12 cellular contexts compared by ENCODE assay signal in the genomic region with DNA sequence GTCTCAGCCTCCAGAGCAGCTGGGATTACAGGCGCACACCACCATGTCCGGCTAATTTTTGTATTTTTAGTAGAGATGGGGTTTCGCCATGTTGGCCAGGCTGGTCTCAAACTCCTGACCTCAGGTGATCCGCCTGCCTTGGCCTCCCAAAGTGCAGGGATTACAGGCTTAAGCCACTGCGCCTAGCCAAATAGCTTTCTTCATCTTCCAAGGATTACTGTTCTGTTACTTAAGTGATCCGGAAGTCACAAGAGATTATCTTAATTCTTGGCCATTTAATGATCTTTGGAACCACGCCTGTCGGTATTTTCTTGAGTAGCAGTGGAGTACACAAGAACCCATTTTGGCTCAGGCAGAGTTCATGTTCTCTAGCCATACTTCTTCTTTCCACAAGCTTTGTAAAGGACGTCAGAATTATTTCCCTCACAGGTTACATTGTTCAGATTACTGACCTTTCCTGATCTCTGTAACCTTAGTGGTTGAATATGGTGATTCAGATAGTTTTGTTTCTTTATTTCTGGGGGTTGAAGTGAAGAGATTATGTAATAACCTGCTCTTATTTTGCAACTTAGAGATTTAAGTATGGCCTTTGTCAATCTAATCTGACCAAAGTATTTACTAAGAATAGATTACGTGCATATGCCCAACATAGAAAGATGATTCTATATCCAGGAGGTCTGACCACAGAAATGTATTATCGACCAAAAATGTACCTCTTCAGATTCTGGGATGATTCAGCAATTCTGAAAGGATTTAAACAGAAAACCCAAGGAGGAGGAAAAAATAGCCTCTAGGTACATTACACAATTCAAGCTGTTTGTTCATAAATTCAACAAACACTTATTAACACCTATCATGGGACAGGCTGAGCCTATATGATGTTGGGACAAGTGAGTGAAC.
A peak's percentile ranks its signal among the peaks of the same experiment; 100 is the strongest.
DNase-seq lines count a peak whose midpoint lies in the region; ATAC-seq and TF ChIP-seq lines count a peak whose summit lies in the region.
"Had no signal": no experiment of that assay in that cellular context is flagged by ENCODE, and none has a peak within 500 bp of the region (broad histone marks: within the 10 kb centered on the region; RNA-seq: fewer than 3 reads in every experiment).

No MANE protein-coding gene starts in this region.

- POLR2A ChIA-PET in PC-3 (lab: Charles Lee; ENCODE audit: unreplicated experiment) = no interaction called here
- POLR2A ChIA-PET in activated CD8-positive, alpha-beta T cell treated with anti-CD3 and anti-CD28 coated beads, Interleukin-2, amount 10 ng/mL, durations not matched to agents 7 days and 5 days (lab: Charles Lee) = no interaction called here

- TF ChIP-seq CTCF in GM23338 (conservative IDR thresholded peaks at IDR 0.05; ENCODE audit: low read depth in 2 of 2) (no peak), PC-3 (conservative IDR thresholded peaks at IDR 0.05; ENCODE audit: low read depth, low read length) (no peak), epithelial cell of esophagus (IDR thresholded peaks at IDR 0.05; ENCODE audit: insufficient read depth, low read depth, low read length, missing control alignments) (no peak), mesothelial cell of epicardium (IDR thresholded peaks at IDR 0.05; ENCODE audit: unreplicated experiment) (no peak)

- no peaks in the 10 kb centered on the region for H3K9me3 ChIP-seq in PC-3 (ENCODE audit: low read length)
- H3K9me3 ChIP-seq: tibial nerve had no signal

- H4K20me1 ChIP-seq in GM23338 (replicated peaks; ENCODE audit: insufficient read depth) (no peaks in the 10 kb centered on the region), PC-3 (ENCODE audit: low read length) (no peaks in the 10 kb centered on the region)

- peak overlapping the region; percentile 43 for H3K9ac ChIP-seq in PC-3 (ENCODE audit: low read length)

- CTCF ChIA-PET in PC-3 (lab: Charles Lee) = no interaction called here
- CTCF ChIA-PET in activated CD8-positive, alpha-beta T cell treated with anti-CD3 and anti-CD28 coated beads, Interleukin-2, amount 10 ng/mL, durations not matched to agents 7 days and 5 days (lab: Charles Lee) = interaction anchor here (0.7 kb wide), 1 partner anchor 61 kb away, joined by 3 read pairs; no protein-coding TSS in a partner anchor

- peaks cover under 1% of the 10 kb centered on the region for H3K27me3 Mint-ChIP-seq in GM23338 (ENCODE audit: insufficient read depth, low read depth, poor library complexity)
- no peaks in the 10 kb centered on the region for H3K27me3 Mint-ChIP-seq in activated CD8-positive, alpha-beta T cell treated with anti-CD3 and anti-CD28 coated beads, Interleukin-2, amount 10 ng/mL, durations not matched to agents 7 days and 5 days (ENCODE audit: low read depth)
- H3K27me3 Mint-ChIP-seq in mesothelial cell of epicardium (ENCODE audit: low read depth) = no peaks in the 10 kb centered on the region

- no peaks in the 10 kb centered on the region for H3K79me2 ChIP-seq in GM23338 (replicated peaks; ENCODE audit: insufficient read depth)
- H3K79me2 ChIP-seq in PC-3 (ENCODE audit: low read length) = no peaks in the 10 kb centered on the region

- H3K27me3 ChIP-seq in GM23338 (ENCODE audit: insufficient read depth) = no peaks in the 10 kb centered on the region
- H3K27me3 ChIP-seq in PC-3 (ENCODE audit: low read length) = no peaks in the 10 kb centered on the region
- H3K27me3 ChIP-seq: tibial nerve had no signal

- intact Hi-C loops in PC-3 (cut with micrococcal nuclease) = no loop called here

- H2AFZ ChIP-seq in GM23338 = no peak overlapping the region
- no peak overlapping the region for H2AFZ ChIP-seq in PC-3 (ENCODE audit: low read length)

- peak overlapping the region; percentile 4; the same call in 1 of the 2 replicates for H3K27ac Mint-ChIP-seq in GM23338
- no peak overlapping the region for H3K27ac Mint-ChIP-seq in activated CD8-positive, alpha-beta T cell treated with anti-CD3 and anti-CD28 coated beads, Interleukin-2, amount 10 ng/mL, durations not matched to agents 7 days and 5 days
- H3K27ac Mint-ChIP-seq in mesothelial cell of epicardium = no peak overlapping the region

- H3K27ac ChIP-seq in GM23338 (ENCODE audit: low read depth) = no peak overlapping the region
- peak overlapping the region; percentile 85 for H3K27ac ChIP-seq in PC-3 (ENCODE audit: low read length)
- no peak overlapping the region for H3K27ac ChIP-seq in substantia nigra (ENCODE audit: low read depth, low read length, poor library complexity, severe bottlenecking)
- H3K27ac ChIP-seq: tibial nerve had no signal

- H3K4me2 ChIP-seq in GM23338 (no peak overlapping the region), PC-3 (ENCODE audit: low read length) (peak overlapping the region; percentile 30; the same call in 1 of the 2 replicates)

- H3K4me3 Mint-ChIP-seq in GM23338 = no peak overlapping the region
- H3K4me3 Mint-ChIP-seq in activated CD8-positive, alpha-beta T cell treated with anti-CD3 and anti-CD28 coated beads, Interleukin-2, amount 10 ng/mL, durations not matched to agents 7 days and 5 days = no peak overlapping the region
- no peak overlapping the region for H3K4me3 Mint-ChIP-seq in mesothelial cell of epicardium

- H3K9me3 Mint-ChIP-seq in GM23338 = 0 out of 3 replicates have a peak, but pooled peaks cover 3% of the 10 kb centered on the region
- H3K9me3 Mint-ChIP-seq in activated CD8-positive, alpha-beta T cell treated with anti-CD3 and anti-CD28 coated beads, Interleukin-2, amount 10 ng/mL, durations not matched to agents 7 days and 5 days (ENCODE audit: insufficient read depth) = no peaks in the 10 kb centered on the region
- peaks cover 5% of the 10 kb centered on the region for H3K9me3 Mint-ChIP-seq in mesothelial cell of epicardium

- no TSS peak for BruUV-seq in PC-3 (replicated peaks; lab: Mats Ljungman, UMichigan)

- H3F3A ChIP-seq in GM23338 (replicated peaks; ENCODE audit: low read depth) = no peaks in the 10 kb centered on the region
- H3F3A ChIP-seq in PC-3 (ENCODE audit: low read length, unreplicated experiment) = peaks cover 6% of the 10 kb centered on the region

- H3K4me3 ChIP-seq in GM23338 = no peak overlapping the region
- no peak overlapping the region for H3K4me3 ChIP-seq in PC-3 (ENCODE audit: low read length)
- H3K4me3 ChIP-seq in epithelial cell of esophagus (ENCODE audit: low read length) = no peak overlapping the region
- H3K4me3 ChIP-seq in skeletal muscle cell (ENCODE audit: low read depth, low read length) = no peak overlapping the region
- H3K4me3 ChIP-seq: tibial nerve had no signal

- ATAC-seq in GM23338 = no peak
- peak; percentile 63 for ATAC-seq in PC-3
- ATAC-seq in activated CD8-positive, alpha-beta T cell treated with anti-CD3 and anti-CD28 coated beads, Interleukin-2, amount 10 ng/mL, durations not matched to agents 7 days and 5 days = no peak

- DNase-seq in GM23338 (ENCODE audit: low spot score) (no peak), PC-3 (peak; percentile 92), epithelial cell of esophagus (ENCODE audit: low read depth) (peak; percentile 93), skeletal muscle cell (ENCODE audit: low read depth) (peak; percentile 91), ureter (ENCODE audit: low spot score) (no peak), substantia nigra (lab: John Stamatoyannopoulos, UW) (no peak), mesothelial cell of epicardium (ENCODE audit: low spot score in 2 of 2, unreplicated experiment in 2 of 2) (no peak)
- no peak for DNase-seq in activated CD8-positive, alpha-beta T cell treated with anti-CD3 and anti-CD28 coated beads, Interleukin-2, amount 10 ng/mL, durations not matched to agents 7 days and 5 days
- DNase-seq: effector CD4-positive, alpha-beta T cell; NCI-H1092 treated with DMSO at 0.1 percent for 48 hours; nucleus accumbens had no signal

- H3K4me1 Mint-ChIP-seq in GM23338 = peaks cover 2% of the 10 kb centered on the region; the same call in 1 of the 3 replicates
- no peaks in the 10 kb centered on the region for H3K4me1 Mint-ChIP-seq in activated CD8-positive, alpha-beta T cell treated with anti-CD3 and anti-CD28 coated beads, Interleukin-2, amount 10 ng/mL, durations not matched to agents 7 days and 5 days (ENCODE audit: low read depth)
- no peaks in the 10 kb centered on the region for H3K4me1 Mint-ChIP-seq in mesothelial cell of epicardium

- no peaks in the 10 kb centered on the region for H3K4me1 ChIP-seq in GM23338 (ENCODE audit: insufficient read depth)
- peaks cover 41% of the 10 kb centered on the region for H3K4me1 ChIP-seq in PC-3 (ENCODE audit: insufficient read depth, low read length)
- H3K4me1 ChIP-seq: tibial nerve had no signal

- H3K36me3 ChIP-seq in GM23338 (ENCODE audit: insufficient read depth) = no peaks in the 10 kb centered on the region
- H3K36me3 ChIP-seq in PC-3 (ENCODE audit: low read depth, low read length) = no peaks in the 10 kb centered on the region
- H3K36me3 ChIP-seq: tibial nerve had no signal

- H3K36me3 Mint-ChIP-seq in GM23338 (ENCODE audit: low read depth) (no peaks in the 10 kb centered on the region), mesothelial cell of epicardium (no peaks in the 10 kb centered on the region)
- H3K36me3 Mint-ChIP-seq in activated CD8-positive, alpha-beta T cell treated with anti-CD3 and anti-CD28 coated beads, Interleukin-2, amount 10 ng/mL, durations not matched to agents 7 days and 5 days (ENCODE audit: low read depth) = no peaks in the 10 kb centered on the region

- H3K9me2 ChIP-seq in GM23338 (ENCODE audit: insufficient read depth) (no peaks in the 10 kb centered on the region; the same call in 1 of the 2 replicates), PC-3 (replicated peaks; ENCODE audit: low read length) (no peaks in the 10 kb centered on the region)

TF ChIP-seq in GM23338, 12 proteins besides CTCF, POLR2A, EP300 and RAD21 (continues in another document):
- TF ChIP-seq CREB1 (CRISPR knock-in tag; IDR thresholded peaks at IDR 0.05; ENCODE audit: low read depth) (no peak), ZNF114 (CRISPR knock-in tag; IDR thresholded peaks at IDR 0.05) (no peak), POLR2AphosphoS5 (IDR thresholded peaks at IDR 0.05; ENCODE audit: low read depth) (no peak)

Comparison
In these comparisons a context has a peak if more than half of its experiments do, and no peak if none do; other contexts are left out.
1. DNase-seq: peak in PC-3 (single experiment), epithelial cell of esophagus (single experiment) and skeletal muscle cell (single experiment); none in GM23338 (single experiment), ureter (single experiment), substantia nigra (0 of 49), activated CD8-positive, alpha-beta T cell treated with anti-CD3 and anti-CD28 coated beads, Interleukin-2, amount 10 ng/mL, durations not matched to agents 7 days and 5 days (single experiment) and mesothelial cell of epicardium (0 of 2).